26 cellular contexts compared by ENCODE assay signal in the genomic region with DNA sequence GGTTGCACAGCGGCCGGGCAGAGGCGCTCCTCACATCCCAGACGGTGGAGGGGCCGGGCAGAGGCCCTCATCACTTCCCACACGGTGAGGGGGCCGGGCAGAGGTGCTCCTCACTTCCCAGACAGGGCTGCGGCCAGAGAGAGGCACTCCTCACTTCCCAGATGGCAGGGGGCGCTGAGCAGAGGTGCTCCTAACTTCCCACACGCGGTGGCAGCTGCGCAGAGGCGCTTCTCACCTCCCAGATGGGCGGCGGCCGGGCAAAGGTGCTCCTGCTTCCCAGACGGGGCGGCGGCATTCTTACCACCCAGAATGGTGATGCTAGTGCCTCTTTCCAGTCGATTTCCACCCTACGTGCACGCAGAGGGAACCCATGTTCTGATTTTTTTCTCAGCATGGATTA.
DNase-seq lines count a peak whose midpoint lies in the region; ATAC-seq, FAIRE-seq and TF ChIP-seq lines count a peak whose summit lies in the region.
"Had no signal": no experiment of that assay in that cellular context is flagged by ENCODE, and none has a peak within 500 bp of the region (broad histone marks: within the 10 kb centered on the region; RNA-seq: fewer than 3 reads in every experiment).

No MANE protein-coding gene starts in this region.

- no peaks in the 10 kb centered on the region for H3K36me3 ChIP-seq in HCT116 (ENCODE audit: control insufficient read depth in 1 of 2, insufficient read depth in 2 of 2, low read length in 2 of 2)
- H3K36me3 ChIP-seq in kidney (ENCODE audit: control insufficient read depth in 1 of 2, insufficient read depth in 2 of 2, low read length in 2 of 2), result no peaks in the 10 kb centered on the region
- H3K36me3 ChIP-seq: BE2C; BLaER1 treated with 17β-estradiol and CSF1 and Interleukin-3, amounts not matched to agents 10 nM and 100 nM; HAP-1 had no signal

- no peak for TF ChIP-seq POLR2A in HCT116 (IDR thresholded peaks at IDR 0.05; ENCODE audit: borderline replicate concordance, extremely low read depth, insufficient read depth, insufficient read length)

- H3K27ac Mint-ChIP-seq in chondrocyte (ENCODE audit: unreplicated experiment) (no peak overlapping the region), T-helper 17 cell (no peak overlapping the region)
- no peak overlapping the region for H3K27ac Mint-ChIP-seq in stimulated activated effector memory CD8-positive, alpha-beta T cell treated with anti-CD3 and anti-CD28 coated beads, Interleukin-12 subunit alpha, Interleukin-12 subunit beta, amount 100 ng/mL, for 72 hours
- H3K27ac Mint-ChIP-seq: CD14-positive monocyte; CD4-positive, alpha-beta T cell; CD8-positive, alpha-beta memory T cell had no signal

- H3K27ac ChIP-seq in HCT116 (ENCODE audit: low read depth, low read length) (no peak overlapping the region), kidney (ENCODE audit: low read depth in 2 of 2, low read length in 2 of 2) (no peak overlapping the region)
- H3K27ac ChIP-seq: A549; BLaER1 treated with 17β-estradiol and CSF1 and Interleukin-3, amounts not matched to agents 10 nM and 100 nM had no signal

- no peaks in the 10 kb centered on the region for H3K79me2 ChIP-seq in HCT116 (ENCODE audit: insufficient read depth, low read length)

- no peaks in the 10 kb centered on the region for H3K9me3 Mint-ChIP-seq in chondrocyte (ENCODE audit: low read depth)
- H3K9me3 Mint-ChIP-seq in stimulated activated effector memory CD8-positive, alpha-beta T cell treated with anti-CD3 and anti-CD28 coated beads, Interleukin-12 subunit alpha, Interleukin-12 subunit beta, amount 100 ng/mL, for 72 hours, result no peaks in the 10 kb centered on the region
- H3K9me3 Mint-ChIP-seq: CD4-positive, alpha-beta T cell; CD8-positive, alpha-beta memory T cell had no signal

- H3K36me3 Mint-ChIP-seq in chondrocyte (ENCODE audit: low read depth) (no peaks in the 10 kb centered on the region), T-helper 17 cell (ENCODE audit: low read depth) (no peaks in the 10 kb centered on the region)
- H3K36me3 Mint-ChIP-seq in stimulated activated effector memory CD8-positive, alpha-beta T cell treated with anti-CD3 and anti-CD28 coated beads, Interleukin-12 subunit alpha, Interleukin-12 subunit beta, amount 100 ng/mL, for 72 hours, result no peaks in the 10 kb centered on the region
- H3K36me3 Mint-ChIP-seq: CD14-positive monocyte; CD8-positive, alpha-beta memory T cell had no signal

- H3K4me3 ChIP-seq in HCT116 (replicated peaks in 1 of 2; ENCODE audit: low read depth in 1 of 2, low read length in 2 of 2) (no peak overlapping the region), kidney (ENCODE audit: low read length in 2 of 2) (no peak overlapping the region)
- H3K4me3 ChIP-seq: A549; BLaER1 treated with 17β-estradiol and CSF1 and Interleukin-3, amounts not matched to agents 10 nM and 100 nM; HAP-1 had no signal

- no peaks in the 10 kb centered on the region for H3K4me1 ChIP-seq in HCT116 (ENCODE audit: control insufficient read depth in 1 of 2, insufficient read depth in 2 of 2, low read length in 2 of 2)
- H3K4me1 ChIP-seq in kidney (ENCODE audit: control insufficient read depth in 1 of 2, insufficient read depth in 1 of 2, low read depth in 1 of 2, low read length in 2 of 2), result no peaks in the 10 kb centered on the region
- H3K4me1 ChIP-seq: A549, BE2C, HAP-1 had no signal

- H3K9me3 ChIP-seq in HCT116 (ENCODE audit: control insufficient read depth in 1 of 2, insufficient read depth in 1 of 2, low read depth in 1 of 2, low read length in 2 of 2) (no peaks in the 10 kb centered on the region), kidney (ENCODE audit: control insufficient read depth in 1 of 2, low read length in 2 of 2) (no peaks in the 10 kb centered on the region), T-helper 17 cell (ENCODE audit: control insufficient read depth, low read length, poor library complexity, severe bottlenecking) (no peaks in the 10 kb centered on the region)
- H3K9me3 ChIP-seq: A549; BE2C; BLaER1 treated with 17β-estradiol and CSF1 and Interleukin-3, amounts not matched to agents 10 nM and 100 nM; HAP-1 had no signal

- H3K9me2 ChIP-seq in HCT116 (ENCODE audit: insufficient read depth), result no peaks in the 10 kb centered on the region

- no peak overlapping the region for H2AFZ ChIP-seq in HCT116 (ENCODE audit: low read depth, low read length, poor library complexity, severe bottlenecking)

- DNase-seq in NCI-H748 (lab: John Stamatoyannopoulos, UW; ENCODE audit: unreplicated experiment), result peak; percentile 7
- DNase-seq in NCI-H748 treated with DMSO at 0.1 percent for 48 hours (lab: John Stamatoyannopoulos, UW), result no peak
- DNase-seq in HCT116 (ENCODE audit: low read depth, low spot score), result no peak
- DNase-seq in chondrocyte (ENCODE audit: low spot score), result peak; percentile 89
- DNase-seq in kidney, result peak; percentile 65
- DNase-seq in stimulated activated effector memory CD8-positive, alpha-beta T cell treated with anti-CD3 and anti-CD28 coated beads, Interleukin-12 subunit alpha, Interleukin-12 subunit beta, amount 100 ng/mL, for 72 hours (ENCODE audit: low spot score in 2 of 2), result no peak
- DNase-seq in T-helper 17 cell, result no peak
- no peak for DNase-seq in DMS79 treated with DMSO at 0.1 percent for 48 hours (lab: John Stamatoyannopoulos, UW)
- DNase-seq: 8988T; ACHN; AML-193; BE2C; CD4-positive, alpha-beta T cell; CD8-positive, alpha-beta memory T cell; DMS 273 treated with DMSO at 0.1 percent for 48 hours; DMS79; GF-D8; GOT3 had no signal

- no peak overlapping the region for H3K4me2 ChIP-seq in HCT116 (ENCODE audit: low read length)
- H3K4me2 ChIP-seq: A549; BLaER1 treated with 17β-estradiol and CSF1 and Interleukin-3, amounts not matched to agents 10 nM and 100 nM had no signal

- H3K9ac ChIP-seq in HCT116 (ENCODE audit: low read length), result no peak overlapping the region
- no peak overlapping the region for H3K9ac ChIP-seq in kidney (ENCODE audit: low read length in 2 of 2)
- H3K9ac ChIP-seq: BLaER1 treated with 17β-estradiol and CSF1 and Interleukin-3, amounts not matched to agents 10 nM and 100 nM had no signal

- H3K4me3 Mint-ChIP-seq in chondrocyte (ENCODE audit: unreplicated experiment) (no peak overlapping the region), T-helper 17 cell (no peak overlapping the region)
- no peak overlapping the region for H3K4me3 Mint-ChIP-seq in stimulated activated effector memory CD8-positive, alpha-beta T cell treated with anti-CD3 and anti-CD28 coated beads, Interleukin-12 subunit alpha, Interleukin-12 subunit beta, amount 100 ng/mL, for 72 hours
- H3K4me3 Mint-ChIP-seq: CD14-positive monocyte; CD4-positive, alpha-beta T cell; CD8-positive, alpha-beta memory T cell had no signal

- RAD21 ChIA-PET in HCT116 (lab: Charles Lee; ENCODE audit: low non-redundant PET in 1 of 2, low total read pairs in 2 of 2, uncharacterized antibody in 2 of 2, unreplicated experiment in 2 of 2), result no interaction called here

- H3K27me3 Mint-ChIP-seq in chondrocyte (ENCODE audit: low read depth) (no peaks in the 10 kb centered on the region), T-helper 17 cell (peaks cover 18% of the 10 kb centered on the region)

- no peaks in the 10 kb centered on the region for H4K20me1 ChIP-seq in HCT116 (ENCODE audit: insufficient read depth)

- TF ChIP-seq CTCF in HCT116 (IDR thresholded peaks at IDR 0.05 in 2 of 3, conservative IDR thresholded peaks at IDR 0.05 in 1 of 3; ENCODE audit: borderline replicate concordance in 1 of 3, insufficient read depth in 1 of 3, low read depth in 2 of 3, low read length in 2 of 3), result no peak
- no peak for TF ChIP-seq CTCF in chondrocyte (IDR thresholded peaks at IDR 0.05)
- no peak for TF ChIP-seq CTCF in kidney (IDR thresholded peaks at IDR 0.05; ENCODE audit: borderline replicate concordance, extremely low read depth, insufficient read depth)

- intact Hi-C loops in HCT116 (cut with micrococcal nuclease), result no loop called here
- intact Hi-C loops in kidney (cut with DNase I), result no loop called here

- POLR2A ChIA-PET in HCT116 (lab: Charles Lee), result no interaction called here

- CTCF ChIA-PET in HCT116 (lab: Charles Lee), result no interaction called here

- FAIRE-seq in kidney (lab: Jason Lieb, UNC), result no peak
- FAIRE-seq: A549, D721Med, GM12891, GM18507, H54 had no signal

- H3K27me3 ChIP-seq in HCT116 (ENCODE audit: insufficient read depth, low read length), result no peaks in the 10 kb centered on the region

- BruUV-seq in HCT116 (replicated peaks; lab: Mats Ljungman, UMichigan), result no TSS peak

- H3K4me1 Mint-ChIP-seq in chondrocyte (ENCODE audit: low read depth), result no peaks in the 10 kb centered on the region
- H3K4me1 Mint-ChIP-seq in stimulated activated effector memory CD8-positive, alpha-beta T cell treated with anti-CD3 and anti-CD28 coated beads, Interleukin-12 subunit alpha, Interleukin-12 subunit beta, amount 100 ng/mL, for 72 hours, result peaks cover 7% of the 10 kb centered on the region
- H3K4me1 Mint-ChIP-seq in T-helper 17 cell, result peaks cover 2% of the 10 kb centered on the region
- H3K4me1 Mint-ChIP-seq: CD14-positive monocyte had no signal

- no peak for TF ChIP-seq RAD21 in HCT116 (IDR thresholded peaks at IDR 0.05; ENCODE audit: low read depth)

- ATAC-seq in HCT116, result 0 out of 2 replicates have a peak, but pooled peaks have one; percentile 44
- ATAC-seq in stimulated activated effector memory CD8-positive, alpha-beta T cell treated with anti-CD3 and anti-CD28 coated beads, Interleukin-12 subunit alpha, Interleukin-12 subunit beta, amount 100 ng/mL, for 72 hours, result no peak
- no peak for ATAC-seq in T-helper 17 cell
- ATAC-seq: A549 had no signal

TF ChIP-seq in HCT116, 20 proteins besides CTCF, POLR2A, EP300 and RAD21:
- no peak for TF ChIP-seq ELF1 (IDR thresholded peaks at IDR 0.05; ENCODE audit: borderline replicate concordance, low read depth)

Comparison
In these comparisons a context has a peak if more than half of its experiments do, and no peak if none do; other contexts are left out.
1. DNase-seq: peak in NCI-H748 (single experiment), chondrocyte (single experiment) and kidney (single experiment); none in NCI-H748 treated with DMSO at 0.1 percent for 48 hours (single experiment), HCT116 (single experiment), stimulated activated effector memory CD8-positive, alpha-beta T cell treated with anti-CD3 and anti-CD28 coated beads, Interleukin-12 subunit alpha, Interleukin-12 subunit beta, amount 100 ng/mL, for 72 hours (0 of 2), T-helper 17 cell (0 of 3) and DMS79 treated with DMSO at 0.1 percent for 48 hours (single experiment).